ENCODE assay signal across 12 cellular contexts in the genomic region with DNA sequence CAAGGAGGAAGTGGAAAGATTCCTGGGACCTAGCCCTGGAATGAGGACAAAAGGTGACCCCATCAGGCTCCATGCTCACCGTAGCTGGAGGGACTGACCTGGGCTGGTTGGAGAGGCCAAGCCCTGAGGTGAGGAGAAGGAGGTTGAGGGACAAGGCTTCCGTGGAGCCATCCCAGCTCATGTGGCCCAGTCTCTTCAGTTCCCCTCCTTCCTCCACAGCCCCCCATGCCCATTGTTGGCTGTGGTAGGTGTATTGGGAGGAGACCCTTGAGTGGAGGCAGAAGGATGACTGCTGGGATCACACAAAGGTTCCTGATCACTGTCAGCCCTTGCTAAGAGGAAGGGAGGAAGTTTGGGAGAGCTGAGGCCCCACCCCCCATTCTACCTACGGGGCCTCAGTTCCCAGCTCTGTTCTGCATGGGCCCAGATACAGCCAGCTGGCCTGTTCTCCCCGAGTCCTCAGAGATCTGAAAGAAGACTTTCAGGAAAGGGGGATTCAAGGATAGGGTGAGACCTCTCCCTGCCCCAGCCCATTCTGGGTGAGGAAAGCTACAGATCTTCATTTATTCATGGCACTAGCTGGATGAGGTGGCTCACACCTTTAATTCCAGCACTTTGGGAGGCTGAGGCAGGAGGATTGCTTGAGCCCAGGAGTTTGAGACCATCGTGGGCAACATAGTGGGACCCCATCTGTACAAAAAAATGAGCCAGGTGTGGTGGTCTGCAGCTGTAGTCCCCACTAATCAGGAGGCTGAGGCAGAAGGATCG. TPM values are rescaled to one million over a fixed set of nuclear protein-coding genes. Genes with fewer than 3 reads are reported as not detected.
DNase-seq lines count a peak whose midpoint lies in the region; TF ChIP-seq lines count a peak whose summit lies in the region.
"Had no signal": no experiment of that assay in that cellular context is flagged by ENCODE, and none has a peak within 500 bp of the region (broad histone marks: within the 10 kb centered on the region; RNA-seq: fewer than 3 reads in every experiment).

No MANE protein-coding gene starts in this region.

- peaks cover 57% of the 10 kb centered on the region for H3K4me1 Mint-ChIP-seq in brain
- H3K4me1 Mint-ChIP-seq in glutamatergic neuron (ENCODE audit: low read depth, unreplicated experiment): peaks cover 2% of the 10 kb centered on the region

- TF ChIP-seq CTCF in Loucy (conservative IDR thresholded peaks at IDR 0.05; ENCODE audit: low read length) (no peak), brain (conservative IDR thresholded peaks at IDR 0.05) (no peak), glutamatergic neuron (IDR thresholded peaks at IDR 0.05; ENCODE audit: partially characterized antibody, unreplicated experiment) (no peak)

- H3K27me3 ChIP-seq in Loucy (ENCODE audit: insufficient read depth, low read length, poor library complexity, severe bottlenecking): no peaks in the 10 kb centered on the region

- H3K27ac Mint-ChIP-seq in brain: peak overlapping the region in 4 of 5 experiments; percentile 82 to 93 (median 84)
- H3K27ac Mint-ChIP-seq in glutamatergic neuron (ENCODE audit: unreplicated experiment): no peak overlapping the region
- H3K27ac Mint-ChIP-seq: GM23338 had no signal

- H2AFZ ChIP-seq in Loucy (ENCODE audit: low read length): peak overlapping the region; percentile 70
- H2AFZ ChIP-seq: GM23338 had no signal

- H3K27me3 Mint-ChIP-seq in brain (peaks cover 15% of the 10 kb centered on the region), glutamatergic neuron (ENCODE audit: unreplicated experiment) (peaks cover 19% of the 10 kb centered on the region)

- H3K4me3 ChIP-seq in Loucy (ENCODE audit: low read length, poor library complexity, severe bottlenecking): peak overlapping the region; percentile 21
- H3K4me3 ChIP-seq: GM12878, GM23338 had no signal

- no peaks in the 10 kb centered on the region for H3K79me2 ChIP-seq in Loucy (ENCODE audit: insufficient read depth, low read length)

- peak overlapping the region; percentile 61 for H3K9ac ChIP-seq in Loucy (ENCODE audit: low read depth, low read length, poor library complexity, severe bottlenecking)

- no peaks in the 10 kb centered on the region for H3K9me3 ChIP-seq in Loucy (ENCODE audit: insufficient read depth, low read depth, low read length)

- DNase-seq in glutamatergic neuron (no peak), substantia nigra (lab: John Stamatoyannopoulos, UW) (no peak), cerebellar nuclear complex (lab: John Stamatoyannopoulos, UW) (no peak), DMS79 (lab: John Stamatoyannopoulos, UW) (no peak), NCI-H187 (lab: John Stamatoyannopoulos, UW) (no peak)

- no peaks in the 10 kb centered on the region for H3F3A ChIP-seq in Loucy (ENCODE audit: low read depth)

- H3K9me2 ChIP-seq in Loucy (replicated peaks; ENCODE audit: low read depth, low read length): no peaks in the 10 kb centered on the region

- peaks cover 13% of the 10 kb centered on the region for H3K4me1 ChIP-seq in Loucy (ENCODE audit: insufficient read depth, low read length, poor library complexity, severe bottlenecking)

- no peaks in the 10 kb centered on the region for H4K20me1 ChIP-seq in Loucy (ENCODE audit: insufficient read depth, low read length, poor library complexity, severe bottlenecking)

- no peaks in the 10 kb centered on the region for H3K36me3 Mint-ChIP-seq in brain
- H3K36me3 Mint-ChIP-seq in glutamatergic neuron (ENCODE audit: unreplicated experiment): no peaks in the 10 kb centered on the region
- H3K36me3 Mint-ChIP-seq: CD4-positive, CD25-positive, alpha-beta regulatory T cell had no signal

- H3K9me3 Mint-ChIP-seq in brain (peaks cover 0 to 2% (median 0%) of the 10 kb centered on the region in 5 experiments), glutamatergic neuron (ENCODE audit: unreplicated experiment) (no peaks in the 10 kb centered on the region)
- H3K9me3 Mint-ChIP-seq: CD4-positive, CD25-positive, alpha-beta regulatory T cell; GM23338 had no signal

- H3K27ac ChIP-seq in substantia nigra (ENCODE audit: low read depth, low read length, poor library complexity, severe bottlenecking): peak overlapping the region; percentile 89
- H3K27ac ChIP-seq: HL-60 had no signal

- H3K4me3 Mint-ChIP-seq in brain (peak overlapping the region in 1 of 5 experiments; percentile 48), glutamatergic neuron (ENCODE audit: unreplicated experiment) (peak overlapping the region; percentile 10)
- H3K4me3 Mint-ChIP-seq: CD4-positive, CD25-positive, alpha-beta regulatory T cell; GM23338 had no signal

- H3K36me3 ChIP-seq in Loucy (ENCODE audit: insufficient read depth, low read length): no peaks in the 10 kb centered on the region

- H3K4me2 ChIP-seq in Loucy (ENCODE audit: low read depth, low read length, poor library complexity, severe bottlenecking): peak overlapping the region; percentile 60
- H3K4me2 ChIP-seq: GM23338 had no signal

RNA-seq across cellular contexts. Expression of gene RHBG, which starts 17.3 kb away (rescaled TPM):
- not detected for polyA plus RNA-seq in brain (ENCODE audit: insufficient read depth, low read depth, low replicate concordance)
- total RNA-seq in glutamatergic neuron (ENCODE audit: unreplicated experiment): not detected
- total RNA-seq: CD4-positive, CD25-positive, alpha-beta regulatory T cell; GM12878; M059J had no signal
- polyA plus RNA-seq: CD4-positive, CD25-positive, alpha-beta regulatory T cell; GM12878 had no signal

RNA-seq across cellular contexts. Expression of gene TSACC, which starts 48.0 kb away (rescaled TPM):
- polyA plus RNA-seq in brain (ENCODE audit: insufficient read depth, low read depth, low replicate concordance): not detected
- total RNA-seq in glutamatergic neuron (ENCODE audit: unreplicated experiment): not detected
- total RNA-seq: CD4-positive, CD25-positive, alpha-beta regulatory T cell; GM12878; M059J had no signal

RNA-seq across cellular contexts. Expression of gene CCT3, which starts 48.2 kb away (rescaled TPM):
- polyA plus RNA-seq in brain (ENCODE audit: insufficient read depth, low read depth, low replicate concordance): 378 TPM
- total RNA-seq in glutamatergic neuron (ENCODE audit: unreplicated experiment): 347 TPM
